ENCODE assay signal across 2 cellular contexts in the genomic region with DNA sequence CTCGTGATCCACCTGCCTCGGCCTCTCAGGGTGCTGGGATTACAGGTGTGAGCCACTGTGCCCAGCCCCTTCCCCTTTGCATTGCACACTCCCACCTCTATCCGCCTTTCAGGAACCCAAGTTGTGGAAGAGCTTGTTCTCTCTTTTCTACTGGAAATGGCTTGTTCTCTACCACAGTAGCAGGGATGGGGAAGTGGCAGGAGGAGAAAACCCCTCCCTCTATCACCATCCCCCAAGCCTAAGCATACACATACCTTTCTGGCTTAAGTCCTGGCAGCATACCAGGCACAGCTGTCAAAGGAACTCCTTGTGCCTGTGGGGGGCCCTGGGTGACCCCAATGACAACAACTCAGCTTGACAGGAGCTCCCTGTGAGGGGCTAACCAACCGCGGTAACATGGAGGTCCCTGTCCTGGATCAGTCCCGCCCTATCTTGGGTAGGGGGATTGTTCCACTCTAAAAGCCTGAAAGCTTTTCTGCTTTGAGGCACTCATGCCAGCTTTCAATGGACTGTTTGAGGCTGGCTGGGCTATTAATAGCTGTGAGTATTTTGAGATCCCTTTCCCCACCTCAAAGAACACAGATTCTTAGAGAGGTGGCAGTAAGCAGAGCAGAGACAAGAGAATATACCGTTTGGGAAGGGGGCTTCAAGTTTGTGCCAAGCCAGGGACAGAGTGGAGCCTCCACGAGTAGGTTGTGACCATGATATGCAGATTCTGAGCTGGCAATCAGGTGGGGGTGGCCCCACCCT.
TF ChIP-seq lines count a peak whose summit lies in the region.

No MANE protein-coding gene starts in this region.

TF ChIP-seq in SK-N-SH, 30 proteins besides CTCF, POLR2A, EP300 and RAD21:
- TF ChIP-seq, protein P1, sequence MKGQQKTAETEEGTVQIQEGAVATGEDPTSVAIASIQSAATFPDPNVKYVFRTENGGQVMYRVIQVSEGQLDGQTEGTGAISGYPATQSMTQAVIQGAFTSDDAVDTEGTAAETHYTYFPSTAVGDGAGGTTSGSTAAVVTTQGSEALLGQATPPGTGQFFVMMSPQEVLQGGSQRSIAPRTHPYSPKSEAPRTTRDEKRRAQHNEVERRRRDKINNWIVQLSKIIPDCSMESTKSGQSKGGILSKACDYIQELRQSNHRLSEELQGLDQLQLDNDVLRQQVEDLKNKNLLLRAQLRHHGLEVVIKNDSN (IDR thresholded peaks at IDR 0.05; ENCODE audit: borderline replicate concordance, low read depth): no peak
- TF ChIP-seq RXRA (IDR thresholded peaks at IDR 0.05; ENCODE audit: borderline replicate concordance, low read depth): no peak
- TF ChIP-seq, protein P2, sequence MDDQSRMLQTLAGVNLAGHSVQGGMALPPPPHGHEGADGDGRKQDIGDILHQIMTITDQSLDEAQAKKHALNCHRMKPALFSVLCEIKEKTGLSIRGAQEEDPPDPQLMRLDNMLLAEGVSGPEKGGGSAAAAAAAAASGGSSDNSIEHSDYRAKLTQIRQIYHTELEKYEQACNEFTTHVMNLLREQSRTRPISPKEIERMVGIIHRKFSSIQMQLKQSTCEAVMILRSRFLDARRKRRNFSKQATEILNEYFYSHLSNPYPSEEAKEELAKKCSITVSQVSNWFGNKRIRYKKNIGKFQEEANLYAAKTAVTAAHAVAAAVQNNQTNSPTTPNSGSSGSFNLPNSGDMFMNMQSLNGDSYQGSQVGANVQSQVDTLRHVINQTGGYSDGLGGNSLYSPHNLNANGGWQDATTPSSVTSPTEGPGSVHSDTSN (IDR thresholded peaks at IDR 0.05): no peak
- no peak for TF ChIP-seq SIN3A (IDR thresholded peaks at IDR 0.05; ENCODE audit: borderline replicate concordance, low read depth, low read length)
- no peak for TF ChIP-seq GABPA (IDR thresholded peaks at IDR 0.05; ENCODE audit: low read depth)
- TF ChIP-seq, protein P3, sequence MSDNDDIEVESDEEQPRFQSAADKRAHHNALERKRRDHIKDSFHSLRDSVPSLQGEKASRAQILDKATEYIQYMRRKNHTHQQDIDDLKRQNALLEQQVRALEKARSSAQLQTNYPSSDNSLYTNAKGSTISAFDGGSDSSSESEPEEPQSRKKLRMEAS (IDR thresholded peaks at IDR 0.05; ENCODE audit: low read depth): no peak
- TF ChIP-seq FOXJ3 (CRISPR knock-in tag; IDR thresholded peaks at IDR 0.05): no peak
- TF ChIP-seq, protein P4, sequence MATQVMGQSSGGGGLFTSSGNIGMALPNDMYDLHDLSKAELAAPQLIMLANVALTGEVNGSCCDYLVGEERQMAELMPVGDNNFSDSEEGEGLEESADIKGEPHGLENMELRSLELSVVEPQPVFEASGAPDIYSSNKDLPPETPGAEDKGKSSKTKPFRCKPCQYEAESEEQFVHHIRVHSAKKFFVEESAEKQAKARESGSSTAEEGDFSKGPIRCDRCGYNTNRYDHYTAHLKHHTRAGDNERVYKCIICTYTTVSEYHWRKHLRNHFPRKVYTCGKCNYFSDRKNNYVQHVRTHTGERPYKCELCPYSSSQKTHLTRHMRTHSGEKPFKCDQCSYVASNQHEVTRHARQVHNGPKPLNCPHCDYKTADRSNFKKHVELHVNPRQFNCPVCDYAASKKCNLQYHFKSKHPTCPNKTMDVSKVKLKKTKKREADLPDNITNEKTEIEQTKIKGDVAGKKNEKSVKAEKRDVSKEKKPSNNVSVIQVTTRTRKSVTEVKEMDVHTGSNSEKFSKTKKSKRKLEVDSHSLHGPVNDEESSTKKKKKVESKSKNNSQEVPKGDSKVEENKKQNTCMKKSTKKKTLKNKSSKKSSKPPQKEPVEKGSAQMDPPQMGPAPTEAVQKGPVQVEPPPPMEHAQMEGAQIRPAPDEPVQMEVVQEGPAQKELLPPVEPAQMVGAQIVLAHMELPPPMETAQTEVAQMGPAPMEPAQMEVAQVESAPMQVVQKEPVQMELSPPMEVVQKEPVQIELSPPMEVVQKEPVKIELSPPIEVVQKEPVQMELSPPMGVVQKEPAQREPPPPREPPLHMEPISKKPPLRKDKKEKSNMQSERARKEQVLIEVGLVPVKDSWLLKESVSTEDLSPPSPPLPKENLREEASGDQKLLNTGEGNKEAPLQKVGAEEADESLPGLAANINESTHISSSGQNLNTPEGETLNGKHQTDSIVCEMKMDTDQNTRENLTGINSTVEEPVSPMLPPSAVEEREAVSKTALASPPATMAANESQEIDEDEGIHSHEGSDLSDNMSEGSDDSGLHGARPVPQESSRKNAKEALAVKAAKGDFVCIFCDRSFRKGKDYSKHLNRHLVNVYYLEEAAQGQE (IDR thresholded peaks at IDR 0.05; ENCODE audit: low read depth, low read length): no peak
- TF ChIP-seq RFX5 (IDR thresholded peaks at IDR 0.05; ENCODE audit: low read length): no peak
- no peak for TF ChIP-seq MXI1 (IDR thresholded peaks at IDR 0.05; ENCODE audit: low read depth, low read length)
- TF ChIP-seq YY1 (IDR thresholded peaks at IDR 0.05; ENCODE audit: low read depth): no peak
- TF ChIP-seq, protein P5, sequence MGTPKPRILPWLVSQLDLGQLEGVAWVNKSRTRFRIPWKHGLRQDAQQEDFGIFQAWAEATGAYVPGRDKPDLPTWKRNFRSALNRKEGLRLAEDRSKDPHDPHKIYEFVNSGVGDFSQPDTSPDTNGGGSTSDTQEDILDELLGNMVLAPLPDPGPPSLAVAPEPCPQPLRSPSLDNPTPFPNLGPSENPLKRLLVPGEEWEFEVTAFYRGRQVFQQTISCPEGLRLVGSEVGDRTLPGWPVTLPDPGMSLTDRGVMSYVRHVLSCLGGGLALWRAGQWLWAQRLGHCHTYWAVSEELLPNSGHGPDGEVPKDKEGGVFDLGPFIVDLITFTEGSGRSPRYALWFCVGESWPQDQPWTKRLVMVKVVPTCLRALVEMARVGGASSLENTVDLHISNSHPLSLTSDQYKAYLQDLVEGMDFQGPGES (IDR thresholded peaks at IDR 0.05; ENCODE audit: low read depth, low read length): no peak

TF ChIP-seq in SK-N-SH treated with all-trans-retinoic acid at 6 μM for 48 hours, 23 proteins besides CTCF, POLR2A, EP300 and RAD21:
- TF ChIP-seq, protein P6, sequence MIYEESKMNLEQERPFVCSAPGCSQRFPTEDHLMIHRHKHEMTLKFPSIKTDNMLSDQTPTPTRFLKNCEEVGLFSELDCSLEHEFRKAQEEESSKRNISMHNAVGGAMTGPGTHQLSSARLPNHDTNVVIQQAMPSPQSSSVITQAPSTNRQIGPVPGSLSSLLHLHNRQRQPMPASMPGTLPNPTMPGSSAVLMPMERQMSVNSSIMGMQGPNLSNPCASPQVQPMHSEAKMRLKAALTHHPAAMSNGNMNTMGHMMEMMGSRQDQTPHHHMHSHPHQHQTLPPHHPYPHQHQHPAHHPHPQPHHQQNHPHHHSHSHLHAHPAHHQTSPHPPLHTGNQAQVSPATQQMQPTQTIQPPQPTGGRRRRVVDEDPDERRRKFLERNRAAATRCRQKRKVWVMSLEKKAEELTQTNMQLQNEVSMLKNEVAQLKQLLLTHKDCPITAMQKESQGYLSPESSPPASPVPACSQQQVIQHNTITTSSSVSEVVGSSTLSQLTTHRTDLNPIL (CRISPR knock-in tag; IDR thresholded peaks at IDR 0.05; ENCODE audit: low read depth): no peak
- TF ChIP-seq ZFP30 (CRISPR knock-in tag; IDR thresholded peaks at IDR 0.05): no peak
- no peak for TF ChIP-seq RARB (CRISPR knock-in tag; IDR thresholded peaks at IDR 0.05)
- no peak for TF ChIP-seq BACH2 (CRISPR knock-in tag; IDR thresholded peaks at IDR 0.05; ENCODE audit: borderline replicate concordance)
- no peak for TF ChIP-seq ZNF8 (CRISPR knock-in tag; IDR thresholded peaks at IDR 0.05)
- no peak for TF ChIP-seq PPARA (CRISPR knock-in tag; IDR thresholded peaks at IDR 0.05; ENCODE audit: borderline replicate concordance)
- TF ChIP-seq ARNTL (CRISPR knock-in tag; IDR thresholded peaks at IDR 0.05; ENCODE audit: borderline replicate concordance, low read depth): no peak
- TF ChIP-seq, protein P7, sequence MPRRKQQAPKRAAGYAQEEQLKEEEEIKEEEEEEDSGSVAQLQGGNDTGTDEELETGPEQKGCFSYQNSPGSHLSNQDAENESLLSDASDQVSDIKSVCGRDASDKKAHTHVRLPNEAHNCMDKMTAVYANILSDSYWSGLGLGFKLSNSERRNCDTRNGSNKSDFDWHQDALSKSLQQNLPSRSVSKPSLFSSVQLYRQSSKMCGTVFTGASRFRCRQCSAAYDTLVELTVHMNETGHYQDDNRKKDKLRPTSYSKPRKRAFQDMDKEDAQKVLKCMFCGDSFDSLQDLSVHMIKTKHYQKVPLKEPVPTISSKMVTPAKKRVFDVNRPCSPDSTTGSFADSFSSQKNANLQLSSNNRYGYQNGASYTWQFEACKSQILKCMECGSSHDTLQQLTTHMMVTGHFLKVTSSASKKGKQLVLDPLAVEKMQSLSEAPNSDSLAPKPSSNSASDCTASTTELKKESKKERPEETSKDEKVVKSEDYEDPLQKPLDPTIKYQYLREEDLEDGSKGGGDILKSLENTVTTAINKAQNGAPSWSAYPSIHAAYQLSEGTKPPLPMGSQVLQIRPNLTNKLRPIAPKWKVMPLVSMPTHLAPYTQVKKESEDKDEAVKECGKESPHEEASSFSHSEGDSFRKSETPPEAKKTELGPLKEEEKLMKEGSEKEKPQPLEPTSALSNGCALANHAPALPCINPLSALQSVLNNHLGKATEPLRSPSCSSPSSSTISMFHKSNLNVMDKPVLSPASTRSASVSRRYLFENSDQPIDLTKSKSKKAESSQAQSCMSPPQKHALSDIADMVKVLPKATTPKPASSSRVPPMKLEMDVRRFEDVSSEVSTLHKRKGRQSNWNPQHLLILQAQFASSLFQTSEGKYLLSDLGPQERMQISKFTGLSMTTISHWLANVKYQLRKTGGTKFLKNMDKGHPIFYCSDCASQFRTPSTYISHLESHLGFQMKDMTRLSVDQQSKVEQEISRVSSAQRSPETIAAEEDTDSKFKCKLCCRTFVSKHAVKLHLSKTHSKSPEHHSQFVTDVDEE (CRISPR knock-in tag; IDR thresholded peaks at IDR 0.05): no peak
- TF ChIP-seq ZNF565 (CRISPR knock-in tag; conservative IDR thresholded peaks at IDR 0.05; ENCODE audit: low read depth): no peak
- TF ChIP-seq OSR1 (CRISPR knock-in tag; IDR thresholded peaks at IDR 0.05): no peak
- TF ChIP-seq TCF4 (CRISPR knock-in tag; IDR thresholded peaks at IDR 0.05; ENCODE audit: borderline replicate concordance): no peak
- TF ChIP-seq SNAI2 (CRISPR knock-in tag; IDR thresholded peaks at IDR 0.05): no peak
- TF ChIP-seq ZNF70 (CRISPR knock-in tag; IDR thresholded peaks at IDR 0.05): no peak
- TF ChIP-seq ISL1 (CRISPR knock-in tag; IDR thresholded peaks at IDR 0.05): no peak
- no peak for TF ChIP-seq ZFP3 (CRISPR knock-in tag; IDR thresholded peaks at IDR 0.05)
